1 cellular context compared by ENCODE assay signal in genomic region chr1:52037402-52037814, GRCh38.
TF ChIP-seq lines count a peak whose summit lies in the region.

No MANE protein-coding gene starts in this region.

TF ChIP-seq in HepG2, 621 proteins besides CTCF, POLR2A, EP300 and RAD21 (continued from another document):
- TF ChIP-seq HMGXB3 (CRISPR knock-in tag; IDR thresholded peaks at IDR 0.05; ENCODE audit: borderline replicate concordance) (peak; percentile 93), HMGXB4 (CRISPR knock-in tag; IDR thresholded peaks at IDR 0.05; ENCODE audit: borderline replicate concordance in 1 of 2, low read depth in 1 of 2) (peak; percentile 18 to 67; a peak in 2 of 4 replicates), ZNF430 (CRISPR knock-in tag; IDR thresholded peaks at IDR 0.05) (peak; percentile 74), ZNF513 (CRISPR knock-in tag; conservative IDR thresholded peaks at IDR 0.05) (no peak), ZC3H13 (CRISPR knock-in tag; IDR thresholded peaks at IDR 0.05) (no peak), MED13 (CRISPR knock-in tag; IDR thresholded peaks at IDR 0.05) (peak; percentile 31; the same call in 1 of the 2 replicates), KLF11 (CRISPR knock-in tag; IDR thresholded peaks at IDR 0.05) (0 out of 2 replicates have a peak, but pooled peaks have one; percentile 80), PAXIP1 (CRISPR knock-in tag; conservative IDR thresholded peaks at IDR 0.05) (peak; percentile 97), SAP130 (CRISPR knock-in tag; IDR thresholded peaks at IDR 0.05; ENCODE audit: low read depth) (peak; percentile 96), BATF2 (CRISPR knock-in tag; IDR thresholded peaks at IDR 0.05) (no peak), ZMYM4 (CRISPR knock-in tag; IDR thresholded peaks at IDR 0.05) (peak; percentile 92), REXO4 (CRISPR knock-in tag; IDR thresholded peaks at IDR 0.05; ENCODE audit: borderline replicate concordance) (no peak), ZNF569 (CRISPR knock-in tag; IDR thresholded peaks at IDR 0.05; ENCODE audit: borderline replicate concordance) (no peak), ZFP41 (CRISPR knock-in tag; IDR thresholded peaks at IDR 0.05; ENCODE audit: borderline replicate concordance) (no peak), SNAPC5 (CRISPR knock-in tag; IDR thresholded peaks at IDR 0.05; ENCODE audit: borderline replicate concordance) (no peak), ZZZ3 (CRISPR knock-in tag; IDR thresholded peaks at IDR 0.05; ENCODE audit: borderline replicate concordance) (no peak), HDAC1 (CRISPR knock-in tag; IDR thresholded peaks at IDR 0.05) (peak; percentile 95), MTA3 (CRISPR knock-in tag; IDR thresholded peaks at IDR 0.05) (no peak), ZNF605 (CRISPR knock-in tag; IDR thresholded peaks at IDR 0.05) (peak; percentile 84), ETV6 (CRISPR knock-in tag; conservative IDR thresholded peaks at IDR 0.05) (no peak), MTF2 (CRISPR knock-in tag; IDR thresholded peaks at IDR 0.05; ENCODE audit: borderline replicate concordance) (peak; percentile 75; the same call in 1 of the 2 replicates), ZFP62 (CRISPR knock-in tag; IDR thresholded peaks at IDR 0.05) (no peak), ZNF792 (CRISPR knock-in tag; IDR thresholded peaks at IDR 0.05) (peak; percentile 90), ZBTB21 (CRISPR knock-in tag; IDR thresholded peaks at IDR 0.05) (0 out of 2 replicates have a peak, but pooled peaks have one; percentile 29), KDM5B (CRISPR knock-in tag; IDR thresholded peaks at IDR 0.05; ENCODE audit: borderline replicate concordance) (peak; percentile 25; the same call in 1 of the 2 replicates), CSRNP1 (CRISPR knock-in tag; IDR thresholded peaks at IDR 0.05) (peak; percentile 52; the same call in 1 of the 2 replicates), CREM (IDR thresholded peaks at IDR 0.05) (peak; percentile 85), CREM (CRISPR knock-in tag; IDR thresholded peaks at IDR 0.05) (no peak), ZNF746 (CRISPR knock-in tag; IDR thresholded peaks at IDR 0.05) (peak; percentile 63; the same call in 1 of the 2 replicates), ZNF484 (CRISPR knock-in tag; IDR thresholded peaks at IDR 0.05; ENCODE audit: borderline replicate concordance, low read depth) (no peak), ZNF788 (CRISPR knock-in tag; IDR thresholded peaks at IDR 0.05; ENCODE audit: borderline replicate concordance) (peak; percentile 91; the same call in 1 of the 2 replicates), ZNF772 (CRISPR knock-in tag; IDR thresholded peaks at IDR 0.05) (peak; percentile 90; the same call in 1 of the 2 replicates), FOXJ3 (CRISPR knock-in tag; IDR thresholded peaks at IDR 0.05; ENCODE audit: borderline replicate concordance) (peak; percentile 98)
- TF ChIP-seq, protein P1, sequence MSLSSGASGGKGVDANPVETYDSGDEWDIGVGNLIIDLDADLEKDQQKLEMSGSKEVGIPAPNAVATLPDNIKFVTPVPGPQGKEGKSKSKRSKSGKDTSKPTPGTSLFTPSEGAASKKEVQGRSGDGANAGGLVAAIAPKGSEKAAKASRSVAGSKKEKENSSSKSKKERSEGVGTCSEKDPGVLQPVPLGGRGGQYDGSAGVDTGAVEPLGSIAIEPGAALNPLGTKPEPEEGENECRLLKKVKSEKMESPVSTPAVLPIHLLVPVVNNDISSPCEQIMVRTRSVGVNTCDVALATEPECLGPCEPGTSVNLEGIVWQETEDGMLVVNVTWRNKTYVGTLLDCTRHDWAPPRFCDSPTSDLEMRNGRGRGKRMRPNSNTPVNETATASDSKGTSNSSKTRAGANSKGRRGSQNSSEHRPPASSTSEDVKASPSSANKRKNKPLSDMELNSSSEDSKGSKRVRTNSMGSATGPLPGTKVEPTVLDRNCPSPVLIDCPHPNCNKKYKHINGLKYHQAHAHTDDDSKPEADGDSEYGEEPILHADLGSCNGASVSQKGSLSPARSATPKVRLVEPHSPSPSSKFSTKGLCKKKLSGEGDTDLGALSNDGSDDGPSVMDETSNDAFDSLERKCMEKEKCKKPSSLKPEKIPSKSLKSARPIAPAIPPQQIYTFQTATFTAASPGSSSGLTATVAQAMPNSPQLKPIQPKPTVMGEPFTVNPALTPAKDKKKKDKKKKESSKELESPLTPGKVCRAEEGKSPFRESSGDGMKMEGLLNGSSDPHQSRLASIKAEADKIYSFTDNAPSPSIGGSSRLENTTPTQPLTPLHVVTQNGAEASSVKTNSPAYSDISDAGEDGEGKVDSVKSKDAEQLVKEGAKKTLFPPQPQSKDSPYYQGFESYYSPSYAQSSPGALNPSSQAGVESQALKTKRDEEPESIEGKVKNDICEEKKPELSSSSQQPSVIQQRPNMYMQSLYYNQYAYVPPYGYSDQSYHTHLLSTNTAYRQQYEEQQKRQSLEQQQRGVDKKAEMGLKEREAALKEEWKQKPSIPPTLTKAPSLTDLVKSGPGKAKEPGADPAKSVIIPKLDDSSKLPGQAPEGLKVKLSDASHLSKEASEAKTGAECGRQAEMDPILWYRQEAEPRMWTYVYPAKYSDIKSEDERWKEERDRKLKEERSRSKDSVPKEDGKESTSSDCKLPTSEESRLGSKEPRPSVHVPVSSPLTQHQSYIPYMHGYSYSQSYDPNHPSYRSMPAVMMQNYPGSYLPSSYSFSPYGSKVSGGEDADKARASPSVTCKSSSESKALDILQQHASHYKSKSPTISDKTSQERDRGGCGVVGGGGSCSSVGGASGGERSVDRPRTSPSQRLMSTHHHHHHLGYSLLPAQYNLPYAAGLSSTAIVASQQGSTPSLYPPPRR (CRISPR knock-in tag; IDR thresholded peaks at IDR 0.05; ENCODE audit: borderline replicate concordance): peak; percentile 93
